28 cellular contexts compared by ENCODE assay signal in genomic region chr3:171901615-171902312, GRCh38. TPM values are rescaled to one million over a fixed set of nuclear protein-coding genes. Genes with fewer than 3 reads are reported as not detected.
A peak's percentile ranks its signal among the peaks of the same experiment; 100 is the strongest.
DNase-seq lines count a peak whose midpoint lies in the region; ATAC-seq and TF ChIP-seq lines count a peak whose summit lies in the region.
"Had no signal": no experiment of that assay in that cellular context is flagged by ENCODE, and none has a peak within 500 bp of the region (broad histone marks: within the 10 kb centered on the region; RNA-seq: fewer than 3 reads in every experiment).

No MANE protein-coding gene starts in this region.

- intact Hi-C loops in OCI-LY7 (cut with micrococcal nuclease; ENCODE audit: unreplicated experiment): no loop called here
- intact Hi-C loops in mucosa of descending colon (cut with DNase I, micrococcal nuclease): no loop called here

- CTCF ChIA-PET in OCI-LY7 (lab: Charles Lee; ENCODE audit: unreplicated experiment): no interaction called here

- H3K4me3 ChIP-seq in mesenchymal stem cell (ENCODE audit: insufficient read depth in 1 of 2, low read depth in 1 of 2, low read length in 2 of 2) (no peak overlapping the region), OCI-LY7 (ENCODE audit: low read depth, low read length, poor library complexity, severe bottlenecking) (no peak overlapping the region), mucosa of descending colon (no peak overlapping the region)
- H3K4me3 ChIP-seq: MG63, sigmoid colon, stomach, tibial artery had no signal

- H3K14ac ChIP-seq in mesenchymal stem cell (ENCODE audit: low read length in 2 of 2): no peak overlapping the region

- H3K79me2 ChIP-seq in OCI-LY7 (ENCODE audit: insufficient read depth, low read depth, low read length): no peaks in the 10 kb centered on the region

- no peak overlapping the region for H3K18ac ChIP-seq in mesenchymal stem cell (ENCODE audit: low read depth in 1 of 2, low read length in 2 of 2)

- H2BK120ac ChIP-seq in mesenchymal stem cell (ENCODE audit: low read depth, low read length): no peak overlapping the region

- no peak overlapping the region for H3K4me2 ChIP-seq in mesenchymal stem cell (ENCODE audit: low read length, poor library complexity, severe bottlenecking)
- no peak overlapping the region for H3K4me2 ChIP-seq in OCI-LY7 (ENCODE audit: low read length)

- ATAC-seq in GM18505 (IDR thresholded peaks at IDR 0.05; ENCODE audit: unreplicated experiment) (no peak), mucosa of descending colon (no peak)
- ATAC-seq: WTC11 had no signal

- H3K23ac ChIP-seq in mesenchymal stem cell (ENCODE audit: low read length in 2 of 2): no peak overlapping the region

- no peaks in the 10 kb centered on the region for H3K9me3 ChIP-seq in mesenchymal stem cell (ENCODE audit: control insufficient read depth, low read length)
- H3K9me3 ChIP-seq in OCI-LY7 (ENCODE audit: low read length): no peaks in the 10 kb centered on the region
- H3K9me3 ChIP-seq in mucosa of descending colon: no peaks in the 10 kb centered on the region
- H3K9me3 ChIP-seq: MG63, sigmoid colon, stomach, tibial artery had no signal

- peak overlapping the region; percentile 5 for H4K91ac ChIP-seq in mesenchymal stem cell (ENCODE audit: low read length)

- no peak for TF ChIP-seq CTCF in AG09319 (IDR thresholded peaks at IDR 0.05; ENCODE audit: low read depth, low read length)
- no peak for TF ChIP-seq CTCF in OCI-LY7 (conservative IDR thresholded peaks at IDR 0.05; ENCODE audit: low read length)
- no peak for TF ChIP-seq CTCF in mucosa of descending colon (IDR thresholded peaks at IDR 0.05)

- POLR2A ChIA-PET in OCI-LY7 (lab: Charles Lee): no interaction called here

- no peaks in the 10 kb centered on the region for H3K79me1 ChIP-seq in mesenchymal stem cell (replicated peaks; ENCODE audit: low read length, poor library complexity, severe bottlenecking)

- 70% methylated on average over 7 of the region's 7 CpGs for WGBS in mesenchymal stem cell

- no peaks in the 10 kb centered on the region for H3K27me3 ChIP-seq in mesenchymal stem cell (ENCODE audit: control insufficient read depth in 1 of 2, insufficient read depth in 1 of 2, low read length in 2 of 2)
- H3K27me3 ChIP-seq: MG63, sigmoid colon, stomach, tibial artery had no signal

- H3K36me3 ChIP-seq in mesenchymal stem cell (ENCODE audit: control insufficient read depth in 1 of 2, insufficient read depth in 2 of 2, low read depth in 1 of 2, low read length in 2 of 2) (no peaks in the 10 kb centered on the region), OCI-LY7 (ENCODE audit: insufficient read depth, low read length) (no peaks in the 10 kb centered on the region), mucosa of descending colon (ENCODE audit: low read depth) (no peaks in the 10 kb centered on the region)
- H3K36me3 ChIP-seq: MG63, sigmoid colon, stomach, tibial artery had no signal

- peak overlapping the region; percentile 3 for H4K8ac ChIP-seq in mesenchymal stem cell (ENCODE audit: low read length)

- no peak overlapping the region for H2AK5ac ChIP-seq in mesenchymal stem cell (ENCODE audit: low read length, severe bottlenecking)

- BruUV-seq in OCI-LY7 (replicated peaks; lab: Mats Ljungman, UMichigan): no TSS peak

- H3K9ac ChIP-seq in mesenchymal stem cell (ENCODE audit: low read length): no peak overlapping the region

- no peaks in the 10 kb centered on the region for H3K9me2 ChIP-seq in OCI-LY7 (ENCODE audit: insufficient read depth, low read length)

- DNase-seq in AG09319 (ENCODE audit: extremely low read depth, low read depth): peak; percentile 15
- DNase-seq in HuH-7 (ENCODE audit: low spot score): peak; percentile 55
- DNase-seq in brain pericyte (ENCODE audit: low read depth, low spot score): peak; percentile 5
- peak; percentile 85 for DNase-seq in mesenchymal stem cell
- DNase-seq in OCI-LY7 (ENCODE audit: low spot score): no peak
- DNase-seq in activated naive CD4-positive, alpha-beta T cell treated with anti-CD3 and anti-CD28 coated beads, Interleukin-2, amount 50 U/mL, for 16 hours: no peak
- DNase-seq in mucosa of descending colon: no peak
- DNase-seq: activated naive CD4-positive, alpha-beta T cell treated with anti-CD3 and anti-CD28 coated beads, Interleukin-2, amount 10 ng/mL, durations not matched to agents 7 days and 5 days; aorta; CD8-positive, alpha-beta memory T cell; kidney; MG63; NCI-H2171; NCI-H526 treated with DMSO at 0.1 percent for 48 hours; sigmoid colon; stimulated activated CD8-positive, alpha-beta memory T cell treated with anti-CD3 and anti-CD28 coated beads, Interleukin-4, amount 100 ng/mL, for 48 hours; stomach; tibial artery had no signal

- H2BK15ac ChIP-seq in mesenchymal stem cell (ENCODE audit: low read depth, poor library complexity, severe bottlenecking): peak overlapping the region; percentile 30

- H3K27ac ChIP-seq in mesenchymal stem cell (ENCODE audit: low read length, poor library complexity, severe bottlenecking) (no peak overlapping the region), OCI-LY7 (ENCODE audit: low read depth, low read length, poor library complexity, severe bottlenecking) (no peak overlapping the region)
- H3K27ac ChIP-seq: sigmoid colon, stomach, tibial artery had no signal

- H2BK12ac ChIP-seq in mesenchymal stem cell (ENCODE audit: low read length in 2 of 2): peak overlapping the region in 1 of 2 experiments; percentile 70

- H3K4ac ChIP-seq in mesenchymal stem cell (ENCODE audit: low read depth in 1 of 2, low read length in 2 of 2): peak overlapping the region in 1 of 2 experiments; percentile 66

- H4K20me1 ChIP-seq in OCI-LY7 (ENCODE audit: insufficient read depth, low read length): no peaks in the 10 kb centered on the region

- H2BK5ac ChIP-seq in mesenchymal stem cell (ENCODE audit: low read depth, low read length, poor library complexity, severe bottlenecking): no peak overlapping the region

- H2AFZ ChIP-seq in mesenchymal stem cell (ENCODE audit: low read depth, low read length) (no peak overlapping the region), OCI-LY7 (ENCODE audit: low read length) (no peak overlapping the region)

- TF ChIP-seq POLR2A in GM18505 (IDR thresholded peaks at IDR 0.05; ENCODE audit: borderline replicate concordance, extremely low read depth, insufficient read depth, insufficient read length): no peak

- no peaks in the 10 kb centered on the region for H3K4me1 ChIP-seq in mesenchymal stem cell (ENCODE audit: control insufficient read depth, insufficient read depth, low read depth, low read length)
- H3K4me1 ChIP-seq in OCI-LY7 (ENCODE audit: insufficient read depth, low read length, poor library complexity, severe bottlenecking): no peaks in the 10 kb centered on the region
- H3K4me1 ChIP-seq in mucosa of descending colon (ENCODE audit: low read depth): no peaks in the 10 kb centered on the region
- H3K4me1 ChIP-seq: sigmoid colon, stomach, tibial artery had no signal

RNA-seq across cellular contexts. Expression of gene TMEM212, which starts 58.6 kb away (rescaled TPM):
- 0.06 TPM for polyA plus RNA-seq in mesenchymal stem cell (2013, experiment 1 of 2)
- polyA plus RNA-seq in mesenchymal stem cell (2013, experiment 2 of 2): not detected
- not detected in 2 replicates for total RNA-seq in OCI-LY7 (2014; rRNA removed; shearing (Covaris generic))
- total RNA-seq in OCI-LY7 (2022) (not detected in 2 replicates), mucosa of descending colon (not detected)
- total RNA-seq: activated T-helper 1 cell treated with anti-CD3 and anti-CD28 coated beads, Interleukin-12 subunit alpha, Interleukin-12 subunit beta, Interleukin-2, Interleukin-4 antibody, amounts not matched to agents 30 ng/mL and 10 ng/mL and 1 ng/mL, durations not matched to agents 14 hours and 24 hours and 36 hours; aorta; CD8-positive, alpha-beta memory T cell; G401; kidney; lower leg skin; mononuclear cell; neural crest cell; progenitor cell of endocrine pancreas; RPMI7951; sigmoid colon; stomach; WTC11 had no signal
- polyA plus RNA-seq: aorta; CD8-positive, alpha-beta memory T cell; esophagus; sigmoid colon; stomach had no signal

Comparison
In these comparisons a context has a peak if more than half of its experiments do, and no peak if none do; other contexts are left out.
1. DNase-seq: peak in AG09319 (single experiment), HuH-7 (single experiment), brain pericyte (single experiment) and mesenchymal stem cell (single experiment); none in OCI-LY7 (single experiment), activated naive CD4-positive, alpha-beta T cell treated with anti-CD3 and anti-CD28 coated beads, Interleukin-2, amount 50 U/mL, for 16 hours (single experiment) and mucosa of descending colon (0 of 3).